In genomic region chr15:74314897-74315438, GRCh38 we compare ENCODE assay signal across 1 cellular context.
TF ChIP-seq lines count a peak whose summit lies in the region.

No MANE protein-coding gene starts in this region.

TF ChIP-seq in H1, 55 proteins besides CTCF, POLR2A, EP300 and RAD21 (continued from another document):
- no peak for TF ChIP-seq HDAC2 (IDR thresholded peaks at IDR 0.05; ENCODE audit: borderline replicate concordance in 1 of 2, low read depth in 2 of 2, low read length in 2 of 2)
- TF ChIP-seq RBBP5 (IDR thresholded peaks at IDR 0.05; ENCODE audit: borderline replicate concordance, low read depth, low read length) = 0 out of 2 replicates have a peak, but pooled peaks have one; percentile 77
TF ChIP-seq in H1: peak in this region for 2.
